1 cellular context compared by ENCODE assay signal in genomic region chr2:74003494-74004211, GRCh38.
TF ChIP-seq lines count a peak whose summit lies in the region.

No MANE protein-coding gene starts in this region.

TF ChIP-seq in K562, 482 proteins besides CTCF, POLR2A, EP300 and RAD21 (continued from another document and continues in another):
- TF ChIP-seq HOMEZ (CRISPR knock-in tag; IDR thresholded peaks at IDR 0.05) (no peak), THRAP3 (IDR thresholded peaks at IDR 0.05; ENCODE audit: borderline replicate concordance) (no peak), ZNF444 (CRISPR knock-in tag; IDR thresholded peaks at IDR 0.05) (no peak), ZBTB2 (IDR thresholded peaks at IDR 0.05) (no peak), ZNF75A (CRISPR knock-in tag; IDR thresholded peaks at IDR 0.05) (no peak), ZBTB43 (CRISPR knock-in tag; IDR thresholded peaks at IDR 0.05) (no peak), EGR1 (conservative IDR thresholded peaks at IDR 0.05) (peak; percentile 58; the same call in 1 of the 2 replicates), YBX1 (IDR thresholded peaks at IDR 0.05) (no peak), GABPB1 (CRISPR knock-in tag; IDR thresholded peaks at IDR 0.05) (no peak), HLTF (IDR thresholded peaks at IDR 0.05) (no peak), POLR2AphosphoS2 (IDR thresholded peaks at IDR 0.05; ENCODE audit: low read length) (no peak), ZNF431 (CRISPR knock-in tag; IDR thresholded peaks at IDR 0.05) (no peak), CEBPB (tag; IDR thresholded peaks at IDR 0.05) (no peak), DEAF1 (CRISPR knock-in tag; IDR thresholded peaks at IDR 0.05) (no peak), ATF3 (IDR thresholded peaks at IDR 0.05) (peak; percentile 86), ATF3 (CRISPR knock-in tag; conservative IDR thresholded peaks at IDR 0.05) (no peak), NR2C2 (CRISPR knock-in tag; IDR thresholded peaks at IDR 0.05) (no peak), NR2C2 (tag; IDR thresholded peaks at IDR 0.05) (no peak), RBM17 (IDR thresholded peaks at IDR 0.05; ENCODE audit: borderline replicate concordance, low read depth, low read length) (no peak), ATF4 (CRISPR knock-in tag; IDR thresholded peaks at IDR 0.05) (peak; percentile 65; the same call in 1 of the 2 replicates), NBN (IDR thresholded peaks at IDR 0.05; ENCODE audit: low read depth) (0 out of 2 replicates have a peak, but pooled peaks have one; percentile 24), E2F8 (IDR thresholded peaks at IDR 0.05; ENCODE audit: low read depth, partially characterized antibody) (no peak), CCAR2 (IDR thresholded peaks at IDR 0.05; ENCODE audit: low read depth, low read length) (no peak), ZNF324 (CRISPR knock-in tag; IDR thresholded peaks at IDR 0.05) (no peak), ASH1L (IDR thresholded peaks at IDR 0.05; ENCODE audit: borderline replicate concordance, low read depth, partially characterized antibody) (no peak), ZC3H8 (IDR thresholded peaks at IDR 0.05) (no peak), E4F1 (CRISPR knock-in tag; IDR thresholded peaks at IDR 0.05; ENCODE audit: borderline replicate concordance) (no peak), HMGXB4 (CRISPR knock-in tag; IDR thresholded peaks at IDR 0.05) (no peak), NR3C1 (CRISPR knock-in tag; IDR thresholded peaks at IDR 0.05) (no peak), CREB5 (CRISPR knock-in tag; IDR thresholded peaks at IDR 0.05) (no peak), HNRNPL (IDR thresholded peaks at IDR 0.05; ENCODE audit: low read depth, low read length) (no peak), RBBP5 (IDR thresholded peaks at IDR 0.05; ENCODE audit: borderline replicate concordance, insufficient read depth, low read length, poor library complexity, severe bottlenecking) (no peak), HNRNPUL1 (IDR thresholded peaks at IDR 0.05; ENCODE audit: low read length) (no peak), FOSL1 (tag; conservative IDR thresholded peaks at IDR 0.05) (no peak; the same call in 1 of the 2 replicates), ZBTB7A (IDR thresholded peaks at IDR 0.05; ENCODE audit: borderline replicate concordance, control insufficient read depth, low read depth, low read length) (no peak), FOXO4 (CRISPR knock-in tag; IDR thresholded peaks at IDR 0.05) (no peak), NFRKB (IDR thresholded peaks at IDR 0.05; ENCODE audit: low read depth) (no peak), PPARD (CRISPR knock-in tag; IDR thresholded peaks at IDR 0.05) (no peak), RCOR1 (IDR thresholded peaks at IDR 0.05; ENCODE audit: borderline replicate concordance in 1 of 2, low read depth in 2 of 2, low read length in 2 of 2) (peak in 1 of 2 experiments; percentile 53; a peak in 1 of 4 replicates), ZNF408 (CRISPR knock-in tag; IDR thresholded peaks at IDR 0.05; ENCODE audit: low read depth) (no peak), ZNF217 (CRISPR knock-in tag; IDR thresholded peaks at IDR 0.05) (no peak), MTF1 (CRISPR knock-in tag; IDR thresholded peaks at IDR 0.05; ENCODE audit: borderline replicate concordance) (no peak), MCM3 (IDR thresholded peaks at IDR 0.05) (no peak), CREM (IDR thresholded peaks at IDR 0.05; ENCODE audit: low read depth) (no peak), BRCA1 (IDR thresholded peaks at IDR 0.05) (no peak), BRCA1 (CRISPR knock-in tag; IDR thresholded peaks at IDR 0.05) (no peak), ZNF586 (CRISPR knock-in tag; conservative IDR thresholded peaks at IDR 0.05) (no peak), ZKSCAN3 (CRISPR knock-in tag; IDR thresholded peaks at IDR 0.05) (no peak), ZNF589 (CRISPR knock-in tag; IDR thresholded peaks at IDR 0.05; ENCODE audit: low read depth) (no peak)
